ENCODE assay signal across 8 cellular contexts in the genomic region with DNA sequence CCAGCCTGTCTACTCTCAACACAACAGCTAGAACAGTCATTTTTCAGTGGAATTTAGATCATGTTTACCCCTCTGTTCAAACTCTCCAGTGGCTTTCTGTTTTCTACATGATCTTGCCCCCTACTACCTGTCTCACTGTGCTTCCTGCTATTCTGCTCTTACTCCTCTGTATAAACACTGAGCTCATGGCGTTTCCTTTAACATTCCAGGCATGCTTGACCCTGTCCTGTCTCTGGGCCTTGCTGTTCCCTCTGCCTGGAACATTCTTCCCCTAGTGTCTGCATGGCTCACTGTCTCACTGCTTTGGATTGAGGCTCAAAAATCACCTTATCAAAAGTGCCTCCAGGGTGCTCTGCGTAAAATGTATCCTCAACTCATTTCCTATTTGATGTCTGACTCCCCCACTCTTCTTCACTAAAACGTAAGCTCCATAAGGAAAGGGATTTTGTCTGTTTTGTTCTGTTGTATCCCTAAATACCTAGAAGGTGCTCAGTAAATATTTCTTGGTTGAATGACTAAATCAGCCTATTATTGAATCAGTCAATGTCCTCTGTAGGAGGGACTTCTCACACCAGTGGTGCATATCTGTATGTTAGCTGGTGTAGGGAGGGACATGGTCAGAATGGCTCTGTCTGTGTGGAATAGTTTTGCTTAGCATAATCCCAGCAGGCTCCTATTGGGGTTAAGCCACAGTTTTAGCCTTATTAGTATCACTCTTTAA.
DNase-seq lines count a peak whose midpoint lies in the region; ATAC-seq, FAIRE-seq and TF ChIP-seq lines count a peak whose summit lies in the region.
"Not testable (repeated sequence)": the region's sequence is repeated elsewhere in the genome, so short reads cannot be mapped to it uniquely, and the experiment has no call there.

No MANE protein-coding gene starts in this region.

- H3K79me2 ChIP-seq in GM12878 (ENCODE audit: control insufficient read depth, insufficient read depth, low read length): not testable (repeated sequence)

- peak; percentile 8; the same call in 1 of the 2 replicates for TF ChIP-seq CTCF in BJ (IDR thresholded peaks at IDR 0.05; ENCODE audit: insufficient read depth, low read depth, low read length)
- TF ChIP-seq CTCF in GM12878 (IDR thresholded peaks at IDR 0.05 in 2 of 3, conservative IDR thresholded peaks at IDR 0.05 in 1 of 3; ENCODE audit: control insufficient read depth in 2 of 3, extremely low read depth in 1 of 3, insufficient read depth in 1 of 3, low read depth in 3 of 3, low read length in 3 of 3); endothelial cell (IDR thresholded peaks at IDR 0.05; ENCODE audit: unreplicated experiment); gastroesophageal sphincter (IDR thresholded peaks at IDR 0.05); osteocyte (IDR thresholded peaks at IDR 0.05): not testable (repeated sequence)

- POLR2A ChIA-PET in BJ (lab: Charles Lee); GM12878 (lab: Charles Lee): not testable (repeated sequence)

- not testable (repeated sequence) for H3K27ac ChIP-seq in GM12878 (ENCODE audit: control insufficient read depth, insufficient read depth)
- peak overlapping the region in 2 of 4 donors; percentile 49 to 64 for H3K27ac ChIP-seq in gastroesophageal sphincter

- H3K27me3 Mint-ChIP-seq in endothelial cell (ENCODE audit: unreplicated experiment); osteocyte (ENCODE audit: unreplicated experiment): not testable (repeated sequence)

- SMC1A ChIA-PET in GM12878 (lab: Charles Lee; ENCODE audit: uncharacterized antibody, unreplicated experiment): interaction anchor here (0.7 to 1.7 kb wide), 6 partner anchors 10 to 46 kb away, joined by 3 to 7 read pairs (median 4); no protein-coding TSS in a partner anchor

- not testable (repeated sequence) for H3K4me3 ChIP-seq in BJ (ENCODE audit: low read depth, low read length); GM12878; gastroesophageal sphincter

- in situ Hi-C loops in GM12878 (cut with MboI): not testable (repeated sequence)

- not testable (repeated sequence) for TF ChIP-seq POLR2A in GM12878 (IDR thresholded peaks at IDR 0.05; ENCODE audit: low read depth, low read length); gastroesophageal sphincter (IDR thresholded peaks at IDR 0.05)

- RAD21 ChIA-PET in GM12878 (lab: Charles Lee; ENCODE audit: unreplicated experiment): interaction anchor here (0.7 kb wide), 1 partner anchor 46 kb away, joined by 3 read pairs; no protein-coding TSS in a partner anchor

- H3K9ac ChIP-seq in GM12878 (ENCODE audit: control insufficient read depth, insufficient read depth, low read length): not testable (repeated sequence)

- H3K27ac Mint-ChIP-seq in endothelial cell (ENCODE audit: unreplicated experiment): peak overlapping the region; percentile 98
- peak overlapping the region; percentile 68 for H3K27ac Mint-ChIP-seq in osteocyte (ENCODE audit: unreplicated experiment)

- not testable (repeated sequence) for FAIRE-seq in GM12878 (lab: Jason Lieb, UNC)

- H3K4me3 Mint-ChIP-seq in endothelial cell (ENCODE audit: unreplicated experiment); osteocyte (ENCODE audit: unreplicated experiment): not testable (repeated sequence)

- not testable (repeated sequence) for TF ChIP-seq RAD21 in GM12878 (IDR thresholded peaks at IDR 0.05; ENCODE audit: insufficient read depth, low read depth, low read length)

- not testable (repeated sequence) for H3K36me3 ChIP-seq in BJ (ENCODE audit: control insufficient read depth, insufficient read depth, low read length); GM12878 (ENCODE audit: control insufficient read depth in 2 of 2, insufficient read depth in 2 of 2, low read length in 1 of 2); gastroesophageal sphincter

- not testable (repeated sequence) for H3K9me3 ChIP-seq in GM12878 (replicated peaks; ENCODE audit: control insufficient read depth, insufficient read depth, low read length); gastroesophageal sphincter

- WGBS in GM12878 (ENCODE audit: insufficient coverage, insufficient replicate concordance, low lambda C conversion rate, missing lambda C conversion rate): 100% methylated on average over 3 of the region's 3 CpGs
- WGBS in gastroesophageal sphincter (ENCODE audit: low coverage in 1 of 2), 2 donors: 60 to 63% methylated on average over 3 of the region's 3 CpGs

- peaks cover 12% of the 10 kb centered on the region for H3K4me1 ChIP-seq in GM12878 (ENCODE audit: control insufficient read depth, insufficient read depth, low read length)
- not testable (repeated sequence) for H3K4me1 ChIP-seq in gastroesophageal sphincter

- not testable (repeated sequence) for H3K9me3 Mint-ChIP-seq in endothelial cell (ENCODE audit: unreplicated experiment); osteocyte (ENCODE audit: unreplicated experiment)

- intact Hi-C loops in GM12878 (cut with micrococcal nuclease; ENCODE audit: unreplicated experiment): not testable (repeated sequence)

- H3K4me1 Mint-ChIP-seq in endothelial cell (ENCODE audit: unreplicated experiment) (peaks cover 57% of the 10 kb centered on the region), osteocyte (ENCODE audit: unreplicated experiment) (peaks cover 10% of the 10 kb centered on the region)

- CTCF ChIA-PET in BJ (lab: Yijun Ruan, JAX): interaction anchor here (1.0 kb wide), 1 partner anchor 149 kb away, joined by 3 read pairs; no protein-coding TSS in a partner anchor
- CTCF ChIA-PET in GM12878 (lab: Yijun Ruan, JAX): interaction anchor here (1.3 to 2.1 kb wide), 3 partner anchors 14 to 46 kb away, joined by 3 to 5 read pairs (median 4); no protein-coding TSS in a partner anchor

- not testable (repeated sequence) for TF ChIP-seq EP300 in GM12878 (IDR thresholded peaks at IDR 0.05; ENCODE audit: borderline replicate concordance in 1 of 2, control insufficient read depth in 1 of 2, low read depth in 2 of 2, low read length in 2 of 2); gastroesophageal sphincter (IDR thresholded peaks at IDR 0.05)

- not testable (repeated sequence) for H3K36me3 Mint-ChIP-seq in endothelial cell (ENCODE audit: low read depth, unreplicated experiment); osteocyte (ENCODE audit: unreplicated experiment)

- ATAC-seq in SK-N-SH treated with all-trans-retinoic acid at 6 μM for 48 hours (peak; percentile 55), GM12878 (peak; percentile 57), gastroesophageal sphincter (peak; percentile 36)

- H2AFZ ChIP-seq in GM12878 (ENCODE audit: control insufficient read depth, low read depth, low read length): not testable (repeated sequence)

- H3K4me2 ChIP-seq in GM12878 (ENCODE audit: control insufficient read depth, insufficient read depth): not testable (repeated sequence)

- not testable (repeated sequence) for H3K27me3 ChIP-seq in BJ (ENCODE audit: control insufficient read depth, insufficient read depth, low read length); GM12878 (replicated peaks in 1 of 2; ENCODE audit: control insufficient read depth in 2 of 2, insufficient read depth in 2 of 2, low read length in 1 of 2); gastroesophageal sphincter

- not testable (repeated sequence) for H4K20me1 ChIP-seq in GM12878 (ENCODE audit: control insufficient read depth, insufficient read depth)

- not testable (repeated sequence) for DNase-seq in BJ (ENCODE audit: low read depth); GM12878 (ENCODE audit: low read depth, low spot score); osteocyte (ENCODE audit: extremely low spot score, unreplicated experiment)
- peak; percentile 30 for DNase-seq in HCEC 1CT
- DNase-seq in endothelial cell (ENCODE audit: low spot score): peak; percentile 51
- DNase-seq in left kidney (ENCODE audit: low read depth, low spot score): peak; percentile 7

- not testable (repeated sequence) for BruUV-seq in GM12878 (replicated peaks; lab: Mats Ljungman, UMichigan)
